ENCODE assay signal across 19 cellular contexts in genomic region chr3:15214758-15215157, GRCh38. TPM values are rescaled to one million over a fixed set of nuclear protein-coding genes. Genes with fewer than 3 reads are reported as not detected.
DNase-seq lines count a peak whose midpoint lies in the region; ATAC-seq and TF ChIP-seq lines count a peak whose summit lies in the region.
"Had no signal": no experiment of that assay in that cellular context is flagged by ENCODE, and none has a peak within 500 bp of the region (broad histone marks: within the 10 kb centered on the region; RNA-seq: fewer than 3 reads in every experiment).

No MANE protein-coding gene starts in this region.

- H3K4me1 Mint-ChIP-seq in CD14-positive monocyte (peaks cover 45% of the 10 kb centered on the region), nephron progenitor cell (no peaks in the 10 kb centered on the region)
- H3K4me1 Mint-ChIP-seq in dendritic cell treated with granulocyte-macrophage colony-stimulating factor and Interleukin-4, amounts not matched to agents 40 ng/mL and 50 ng/mL, for 4 days (ENCODE audit: low read depth), result peaks cover 39% of the 10 kb centered on the region

- H3K27me3 ChIP-seq in suprapubic skin (no peaks in the 10 kb centered on the region), tibial artery (no peaks in the 10 kb centered on the region)
- H3K27me3 ChIP-seq: BLaER1 had no signal

- H3K4me3 Mint-ChIP-seq in CD14-positive monocyte (no peak overlapping the region), nephron progenitor cell (no peak overlapping the region)
- no peak overlapping the region for H3K4me3 Mint-ChIP-seq in dendritic cell treated with granulocyte-macrophage colony-stimulating factor and Interleukin-4, amounts not matched to agents 40 ng/mL and 50 ng/mL, for 4 days
- H3K4me3 Mint-ChIP-seq: B cell; CD4-positive, alpha-beta T cell; CD8-positive, alpha-beta memory T cell had no signal

- no peaks in the 10 kb centered on the region for H3K9me3 ChIP-seq in suprapubic skin
- no peaks in the 10 kb centered on the region for H3K9me3 ChIP-seq in tibial artery
- H3K9me3 ChIP-seq: BLaER1 had no signal

- H3K27ac Mint-ChIP-seq in CD14-positive monocyte (peak overlapping the region in 4 of 7 donors; percentile 13 to 77 (median 60)), nephron progenitor cell (peak overlapping the region; percentile 39)
- H3K27ac Mint-ChIP-seq in dendritic cell treated with granulocyte-macrophage colony-stimulating factor and Interleukin-4, amounts not matched to agents 40 ng/mL and 50 ng/mL, for 4 days, result peak overlapping the region; percentile 20
- H3K27ac Mint-ChIP-seq: CD4-positive, alpha-beta T cell had no signal

- ATAC-seq in sciatic nerve (peak; percentile 13), HG02798 (IDR thresholded peaks at IDR 0.05; ENCODE audit: poor library complexity, unreplicated experiment) (no peak)

- H3K27ac ChIP-seq in suprapubic skin (no peak overlapping the region), tibial artery (no peak overlapping the region)
- H3K27ac ChIP-seq: 22Rv1, BLaER1, C4-2B, GM23248 had no signal

- H3K4me1 ChIP-seq in suprapubic skin, result no peaks in the 10 kb centered on the region
- H3K4me1 ChIP-seq in tibial artery, result peaks cover 0 to 46% (median 1%) of the 10 kb centered on the region in 4 donors

- H3K27me3 Mint-ChIP-seq in CD14-positive monocyte (ENCODE audit: low read depth in 3 of 3), result no peaks in the 10 kb centered on the region
- no peaks in the 10 kb centered on the region for H3K27me3 Mint-ChIP-seq in dendritic cell treated with granulocyte-macrophage colony-stimulating factor and Interleukin-4, amounts not matched to agents 40 ng/mL and 50 ng/mL, for 4 days
- no peaks in the 10 kb centered on the region for H3K27me3 Mint-ChIP-seq in nephron progenitor cell (ENCODE audit: low read depth, poor library complexity)
- H3K27me3 Mint-ChIP-seq: B cell; CD4-positive, alpha-beta T cell; CD8-positive, alpha-beta memory T cell had no signal

- H3K36me3 Mint-ChIP-seq in CD14-positive monocyte (peaks cover 55 to 72% of the 10 kb centered on the region in 2 donors), nephron progenitor cell (ENCODE audit: low read depth) (peaks cover 89% of the 10 kb centered on the region)
- H3K36me3 Mint-ChIP-seq in dendritic cell treated with granulocyte-macrophage colony-stimulating factor and Interleukin-4, amounts not matched to agents 40 ng/mL and 50 ng/mL, for 4 days (ENCODE audit: low read depth), result peaks cover 87% of the 10 kb centered on the region

- TF ChIP-seq POLR2A in suprapubic skin (IDR thresholded peaks at IDR 0.05), result no peak

- no peak for TF ChIP-seq EP300 in suprapubic skin (IDR thresholded peaks at IDR 0.05)

- WGBS in suprapubic skin, result 84% methylated on average over 1 of the region's 1 CpG

- DNase-seq in CD14-positive monocyte (ENCODE audit: low spot score) (no peak), nephron progenitor cell (no peak), sciatic nerve (ENCODE audit: low spot score) (no peak), suprapubic skin (ENCODE audit: low spot score in 2 of 2) (no peak), DMS53 treated with DMSO at 0.1 percent for 48 hours (lab: John Stamatoyannopoulos, UW; ENCODE audit: unreplicated experiment) (no peak), tibial artery (no peak)
- DNase-seq: CD4-positive, alpha-beta T cell; CD8-positive, alpha-beta memory T cell; DMS 273 treated with DMSO at 0.1 percent for 48 hours; DMS79 treated with DMSO at 0.1 percent for 48 hours; GM23248; H7; HCEC 1CT had no signal

- no peak for TF ChIP-seq CTCF in CD14-positive monocyte (IDR thresholded peaks at IDR 0.05)
- TF ChIP-seq CTCF in nephron progenitor cell (IDR thresholded peaks at IDR 0.05), result no peak
- no peak for TF ChIP-seq CTCF in suprapubic skin (IDR thresholded peaks at IDR 0.05)
- no peak for TF ChIP-seq CTCF in tibial artery (IDR thresholded peaks at IDR 0.05)

- H3K36me3 ChIP-seq in suprapubic skin, result peaks cover 57% of the 10 kb centered on the region
- H3K36me3 ChIP-seq in tibial artery, result peaks cover 52 to 77% (median 58%) of the 10 kb centered on the region in 3 donors

- H3K9me3 Mint-ChIP-seq in CD14-positive monocyte (no peaks in the 10 kb centered on the region), nephron progenitor cell (no peaks in the 10 kb centered on the region)
- no peaks in the 10 kb centered on the region for H3K9me3 Mint-ChIP-seq in dendritic cell treated with granulocyte-macrophage colony-stimulating factor and Interleukin-4, amounts not matched to agents 40 ng/mL and 50 ng/mL, for 4 days
- H3K9me3 Mint-ChIP-seq: CD4-positive, alpha-beta T cell; CD8-positive, alpha-beta memory T cell had no signal

- no peak overlapping the region for H3K4me3 ChIP-seq in suprapubic skin
- no peak overlapping the region for H3K4me3 ChIP-seq in tibial artery
- H3K4me3 ChIP-seq: BLaER1, GM23248 had no signal

- intact Hi-C loops in CD14-positive monocyte (cut with micrococcal nuclease) (no loop called here), sciatic nerve (cut with DNase I) (no loop called here), tibial artery (cut with DNase I; ENCODE audit: low total_unique reads) (no loop called here)
- intact Hi-C loops in dendritic cell treated with granulocyte-macrophage colony-stimulating factor and Interleukin-4, amounts not matched to agents 40 ng/mL and 50 ng/mL, for 4 days (cut with micrococcal nuclease), result loop anchor here (5.0 kb wide), 1 partner anchor 38 kb away; no protein-coding TSS in a partner anchor

RNA-seq across cellular contexts. Expression of gene CAPN7, which starts 8.7 kb away (rescaled TPM):
- polyA plus RNA-seq in CD14-positive monocyte, result 10 to 100 TPM; 11.7 to 14.7 TPM
- total RNA-seq in sciatic nerve, result 68.4 TPM
- total RNA-seq in suprapubic skin, result 100 to 1,000 TPM in 1 of 4 donors, 10 to 100 TPM in 3; 32.0 to 112 (median 38.2) TPM
